ENCODE assay signal across 1 cellular context in the genomic region with DNA sequence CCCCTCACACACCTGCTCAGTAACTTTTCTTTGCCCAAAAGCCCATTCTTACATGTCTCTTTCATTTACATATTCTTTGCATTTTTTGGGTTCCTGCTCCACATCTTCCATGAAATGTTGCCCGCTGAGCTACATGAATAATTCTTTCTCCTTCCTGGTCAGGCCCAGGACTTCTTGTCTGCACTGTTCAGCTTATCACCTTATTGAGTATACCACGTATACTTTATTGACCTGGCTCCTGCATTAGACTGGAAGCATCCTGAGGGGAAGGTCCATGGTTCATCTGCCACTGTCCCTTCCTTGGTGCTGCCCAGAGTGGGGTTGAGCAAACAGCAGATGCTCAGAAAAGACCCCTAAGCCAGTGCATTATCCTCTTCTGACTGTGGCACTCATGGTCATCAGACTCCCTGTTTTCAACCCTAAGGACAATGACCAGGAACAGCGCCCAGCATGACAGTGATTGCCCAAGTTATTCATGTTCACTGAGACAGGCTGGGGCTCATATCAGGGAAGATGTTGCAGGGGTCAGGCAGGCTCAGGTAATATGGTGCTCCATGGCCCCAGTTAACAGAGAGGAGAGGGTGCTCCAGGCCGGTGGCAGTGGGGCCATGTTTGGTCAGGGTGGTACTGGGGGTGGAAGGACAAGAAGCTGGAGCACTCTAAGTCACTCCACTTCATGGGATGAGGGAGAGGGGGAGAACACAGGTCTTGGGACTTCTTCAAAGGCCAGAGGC.
TF ChIP-seq lines count a peak whose summit lies in the region.

No MANE protein-coding gene starts in this region.

TF ChIP-seq in HepG2, 621 proteins besides CTCF, POLR2A, EP300 and RAD21 (continued from another document and continues in another):
- TF ChIP-seq, protein P1, sequence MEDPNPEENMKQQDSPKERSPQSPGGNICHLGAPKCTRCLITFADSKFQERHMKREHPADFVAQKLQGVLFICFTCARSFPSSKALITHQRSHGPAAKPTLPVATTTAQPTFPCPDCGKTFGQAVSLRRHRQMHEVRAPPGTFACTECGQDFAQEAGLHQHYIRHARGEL (CRISPR knock-in tag; IDR thresholded peaks at IDR 0.05): no peak
- TF ChIP-seq ZFP1 (CRISPR knock-in tag; IDR thresholded peaks at IDR 0.05): no peak
- no peak for TF ChIP-seq PHF5A (CRISPR knock-in tag; IDR thresholded peaks at IDR 0.05; ENCODE audit: low read depth, unreplicated experiment)
- TF ChIP-seq DNMT1 (CRISPR knock-in tag; IDR thresholded peaks at IDR 0.05): 0 out of 2 replicates have a peak, but pooled peaks have one; percentile 19
- TF ChIP-seq TCF7 (IDR thresholded peaks at IDR 0.05; ENCODE audit: low read depth): no peak
- peak; percentile 24 for TF ChIP-seq ZEB1 (IDR thresholded peaks at IDR 0.05; ENCODE audit: insufficient replicate concordance, low read depth)
- TF ChIP-seq, protein P2, sequence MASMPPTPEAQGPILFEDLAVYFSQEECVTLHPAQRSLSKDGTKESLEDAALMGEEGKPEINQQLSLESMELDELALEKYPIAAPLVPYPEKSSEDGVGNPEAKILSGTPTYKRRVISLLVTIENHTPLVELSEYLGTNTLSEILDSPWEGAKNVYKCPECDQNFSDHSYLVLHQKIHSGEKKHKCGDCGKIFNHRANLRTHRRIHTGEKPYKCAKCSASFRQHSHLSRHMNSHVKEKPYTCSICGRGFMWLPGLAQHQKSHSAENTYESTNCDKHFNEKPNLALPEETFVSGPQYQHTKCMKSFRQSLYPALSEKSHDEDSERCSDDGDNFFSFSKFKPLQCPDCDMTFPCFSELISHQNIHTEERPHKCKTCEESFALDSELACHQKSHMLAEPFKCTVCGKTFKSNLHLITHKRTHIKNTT (CRISPR knock-in tag; IDR thresholded peaks at IDR 0.05): no peak
- TF ChIP-seq SP140L (CRISPR knock-in tag; IDR thresholded peaks at IDR 0.05; ENCODE audit: borderline replicate concordance): no peak
- no peak for TF ChIP-seq ELF3 (CRISPR knock-in tag; IDR thresholded peaks at IDR 0.05)
- TF ChIP-seq, protein P3, sequence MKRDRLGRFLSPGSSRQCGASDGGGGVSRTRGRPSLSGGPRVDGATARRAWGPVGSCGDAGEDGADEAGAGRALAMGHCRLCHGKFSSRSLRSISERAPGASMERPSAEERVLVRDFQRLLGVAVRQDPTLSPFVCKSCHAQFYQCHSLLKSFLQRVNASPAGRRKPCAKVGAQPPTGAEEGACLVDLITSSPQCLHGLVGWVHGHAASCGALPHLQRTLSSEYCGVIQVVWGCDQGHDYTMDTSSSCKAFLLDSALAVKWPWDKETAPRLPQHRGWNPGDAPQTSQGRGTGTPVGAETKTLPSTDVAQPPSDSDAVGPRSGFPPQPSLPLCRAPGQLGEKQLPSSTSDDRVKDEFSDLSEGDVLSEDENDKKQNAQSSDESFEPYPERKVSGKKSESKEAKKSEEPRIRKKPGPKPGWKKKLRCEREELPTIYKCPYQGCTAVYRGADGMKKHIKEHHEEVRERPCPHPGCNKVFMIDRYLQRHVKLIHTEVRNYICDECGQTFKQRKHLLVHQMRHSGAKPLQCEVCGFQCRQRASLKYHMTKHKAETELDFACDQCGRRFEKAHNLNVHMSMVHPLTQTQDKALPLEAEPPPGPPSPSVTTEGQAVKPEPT (CRISPR knock-in tag; IDR thresholded peaks at IDR 0.05; ENCODE audit: low read depth): no peak
- TF ChIP-seq, protein P4, sequence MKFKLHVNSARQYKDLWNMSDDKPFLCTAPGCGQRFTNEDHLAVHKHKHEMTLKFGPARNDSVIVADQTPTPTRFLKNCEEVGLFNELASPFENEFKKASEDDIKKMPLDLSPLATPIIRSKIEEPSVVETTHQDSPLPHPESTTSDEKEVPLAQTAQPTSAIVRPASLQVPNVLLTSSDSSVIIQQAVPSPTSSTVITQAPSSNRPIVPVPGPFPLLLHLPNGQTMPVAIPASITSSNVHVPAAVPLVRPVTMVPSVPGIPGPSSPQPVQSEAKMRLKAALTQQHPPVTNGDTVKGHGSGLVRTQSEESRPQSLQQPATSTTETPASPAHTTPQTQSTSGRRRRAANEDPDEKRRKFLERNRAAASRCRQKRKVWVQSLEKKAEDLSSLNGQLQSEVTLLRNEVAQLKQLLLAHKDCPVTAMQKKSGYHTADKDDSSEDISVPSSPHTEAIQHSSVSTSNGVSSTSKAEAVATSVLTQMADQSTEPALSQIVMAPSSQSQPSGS (CRISPR knock-in tag; IDR thresholded peaks at IDR 0.05): 0 out of 2 replicates have a peak, but pooled peaks have one; percentile 14
- TF ChIP-seq, protein P5, sequence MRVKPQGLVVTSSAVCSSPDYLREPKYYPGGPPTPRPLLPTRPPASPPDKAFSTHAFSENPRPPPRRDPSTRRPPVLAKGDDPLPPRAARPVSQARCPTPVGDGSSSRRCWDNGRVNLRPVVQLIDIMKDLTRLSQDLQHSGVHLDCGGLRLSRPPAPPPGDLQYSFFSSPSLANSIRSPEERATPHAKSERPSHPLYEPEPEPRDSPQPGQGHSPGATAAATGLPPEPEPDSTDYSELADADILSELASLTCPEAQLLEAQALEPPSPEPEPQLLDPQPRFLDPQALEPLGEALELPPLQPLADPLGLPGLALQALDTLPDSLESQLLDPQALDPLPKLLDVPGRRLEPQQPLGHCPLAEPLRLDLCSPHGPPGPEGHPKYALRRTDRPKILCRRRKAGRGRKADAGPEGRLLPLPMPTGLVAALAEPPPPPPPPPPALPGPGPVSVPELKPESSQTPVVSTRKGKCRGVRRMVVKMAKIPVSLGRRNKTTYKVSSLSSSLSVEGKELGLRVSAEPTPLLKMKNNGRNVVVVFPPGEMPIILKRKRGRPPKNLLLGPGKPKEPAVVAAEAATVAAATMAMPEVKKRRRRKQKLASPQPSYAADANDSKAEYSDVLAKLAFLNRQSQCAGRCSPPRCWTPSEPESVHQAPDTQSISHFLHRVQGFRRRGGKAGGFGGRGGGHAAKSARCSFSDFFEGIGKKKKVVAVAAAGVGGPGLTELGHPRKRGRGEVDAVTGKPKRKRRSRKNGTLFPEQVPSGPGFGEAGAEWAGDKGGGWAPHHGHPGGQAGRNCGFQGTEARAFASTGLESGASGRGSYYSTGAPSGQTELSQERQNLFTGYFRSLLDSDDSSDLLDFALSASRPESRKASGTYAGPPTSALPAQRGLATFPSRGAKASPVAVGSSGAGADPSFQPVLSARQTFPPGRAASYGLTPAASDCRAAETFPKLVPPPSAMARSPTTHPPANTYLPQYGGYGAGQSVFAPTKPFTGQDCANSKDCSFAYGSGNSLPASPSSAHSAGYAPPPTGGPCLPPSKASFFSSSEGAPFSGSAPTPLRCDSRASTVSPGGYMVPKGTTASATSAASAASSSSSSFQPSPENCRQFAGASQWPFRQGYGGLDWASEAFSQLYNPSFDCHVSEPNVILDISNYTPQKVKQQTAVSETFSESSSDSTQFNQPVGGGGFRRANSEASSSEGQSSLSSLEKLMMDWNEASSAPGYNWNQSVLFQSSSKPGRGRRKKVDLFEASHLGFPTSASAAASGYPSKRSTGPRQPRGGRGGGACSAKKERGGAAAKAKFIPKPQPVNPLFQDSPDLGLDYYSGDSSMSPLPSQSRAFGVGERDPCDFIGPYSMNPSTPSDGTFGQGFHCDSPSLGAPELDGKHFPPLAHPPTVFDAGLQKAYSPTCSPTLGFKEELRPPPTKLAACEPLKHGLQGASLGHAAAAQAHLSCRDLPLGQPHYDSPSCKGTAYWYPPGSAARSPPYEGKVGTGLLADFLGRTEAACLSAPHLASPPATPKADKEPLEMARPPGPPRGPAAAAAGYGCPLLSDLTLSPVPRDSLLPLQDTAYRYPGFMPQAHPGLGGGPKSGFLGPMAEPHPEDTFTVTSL (CRISPR knock-in tag; IDR thresholded peaks at IDR 0.05; ENCODE audit: borderline replicate concordance): no peak
- TF ChIP-seq HES4 (CRISPR knock-in tag; IDR thresholded peaks at IDR 0.05; ENCODE audit: borderline replicate concordance): no peak
- TF ChIP-seq, protein P6, sequence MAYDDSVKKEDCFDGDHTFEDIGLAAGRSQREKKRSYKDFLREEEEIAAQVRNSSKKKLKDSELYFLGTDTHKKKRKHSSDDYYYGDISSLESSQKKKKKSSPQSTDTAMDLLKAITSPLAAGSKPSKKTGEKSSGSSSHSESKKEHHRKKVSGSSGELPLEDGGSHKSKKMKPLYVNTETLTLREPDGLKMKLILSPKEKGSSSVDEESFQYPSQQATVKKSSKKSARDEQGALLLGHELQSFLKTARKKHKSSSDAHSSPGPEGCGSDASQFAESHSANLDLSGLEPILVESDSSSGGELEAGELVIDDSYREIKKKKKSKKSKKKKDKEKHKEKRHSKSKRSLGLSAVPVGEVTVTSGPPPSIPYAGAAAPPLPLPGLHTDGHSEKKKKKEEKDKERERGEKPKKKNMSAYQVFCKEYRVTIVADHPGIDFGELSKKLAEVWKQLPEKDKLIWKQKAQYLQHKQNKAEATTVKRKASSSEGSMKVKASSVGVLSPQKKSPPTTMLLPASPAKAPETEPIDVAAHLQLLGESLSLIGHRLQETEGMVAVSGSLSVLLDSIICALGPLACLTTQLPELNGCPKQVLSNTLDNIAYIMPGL (CRISPR knock-in tag; IDR thresholded peaks at IDR 0.05; ENCODE audit: borderline replicate concordance in 1 of 2, low read depth in 1 of 2): no peak
- TF ChIP-seq, protein P7, sequence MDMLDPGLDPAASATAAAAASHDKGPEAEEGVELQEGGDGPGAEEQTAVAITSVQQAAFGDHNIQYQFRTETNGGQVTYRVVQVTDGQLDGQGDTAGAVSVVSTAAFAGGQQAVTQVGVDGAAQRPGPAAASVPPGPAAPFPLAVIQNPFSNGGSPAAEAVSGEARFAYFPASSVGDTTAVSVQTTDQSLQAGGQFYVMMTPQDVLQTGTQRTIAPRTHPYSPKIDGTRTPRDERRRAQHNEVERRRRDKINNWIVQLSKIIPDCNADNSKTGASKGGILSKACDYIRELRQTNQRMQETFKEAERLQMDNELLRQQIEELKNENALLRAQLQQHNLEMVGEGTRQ (IDR thresholded peaks at IDR 0.05; ENCODE audit: low read depth, low read length): no peak
- TF ChIP-seq, protein P7 (CRISPR knock-in tag; IDR thresholded peaks at IDR 0.05; ENCODE audit: borderline replicate concordance): no peak; the same call in 1 of the 2 replicates
- TF ChIP-seq ZSCAN31 (CRISPR knock-in tag; IDR thresholded peaks at IDR 0.05; ENCODE audit: low read depth): peak; percentile 58
- TF ChIP-seq TSC22D2 (CRISPR knock-in tag; IDR thresholded peaks at IDR 0.05; ENCODE audit: borderline replicate concordance): no peak
- no peak; the same call in 1 of the 2 replicates for TF ChIP-seq ZNF777 (CRISPR knock-in tag; IDR thresholded peaks at IDR 0.05)
- no peak; the same call in 1 of the 2 replicates for TF ChIP-seq NFYC (CRISPR knock-in tag; IDR thresholded peaks at IDR 0.05)
- TF ChIP-seq PCBP1 (IDR thresholded peaks at IDR 0.05; ENCODE audit: borderline replicate concordance, low read depth, low read length): no peak
- TF ChIP-seq SMARCE1 (IDR thresholded peaks at IDR 0.05; ENCODE audit: borderline replicate concordance): no peak
- TF ChIP-seq ARID2 (CRISPR knock-in tag; IDR thresholded peaks at IDR 0.05; ENCODE audit: borderline replicate concordance): no peak; the same call in 1 of the 2 replicates
- no peak for TF ChIP-seq NONO (IDR thresholded peaks at IDR 0.05)
- TF ChIP-seq NONO (CRISPR knock-in tag; conservative IDR thresholded peaks at IDR 0.05): no peak
- TF ChIP-seq KDM1A (CRISPR knock-in tag; IDR thresholded peaks at IDR 0.05): no peak
- no peak for TF ChIP-seq TBP (CRISPR knock-in tag; IDR thresholded peaks at IDR 0.05)
- no peak for TF ChIP-seq MYC (CRISPR knock-in tag; IDR thresholded peaks at IDR 0.05; ENCODE audit: borderline replicate concordance)
- 0 out of 2 replicates have a peak, but pooled peaks have one; percentile 28 for TF ChIP-seq REPIN1 (CRISPR knock-in tag; IDR thresholded peaks at IDR 0.05; ENCODE audit: borderline replicate concordance, low read depth)
- TF ChIP-seq, protein P8, sequence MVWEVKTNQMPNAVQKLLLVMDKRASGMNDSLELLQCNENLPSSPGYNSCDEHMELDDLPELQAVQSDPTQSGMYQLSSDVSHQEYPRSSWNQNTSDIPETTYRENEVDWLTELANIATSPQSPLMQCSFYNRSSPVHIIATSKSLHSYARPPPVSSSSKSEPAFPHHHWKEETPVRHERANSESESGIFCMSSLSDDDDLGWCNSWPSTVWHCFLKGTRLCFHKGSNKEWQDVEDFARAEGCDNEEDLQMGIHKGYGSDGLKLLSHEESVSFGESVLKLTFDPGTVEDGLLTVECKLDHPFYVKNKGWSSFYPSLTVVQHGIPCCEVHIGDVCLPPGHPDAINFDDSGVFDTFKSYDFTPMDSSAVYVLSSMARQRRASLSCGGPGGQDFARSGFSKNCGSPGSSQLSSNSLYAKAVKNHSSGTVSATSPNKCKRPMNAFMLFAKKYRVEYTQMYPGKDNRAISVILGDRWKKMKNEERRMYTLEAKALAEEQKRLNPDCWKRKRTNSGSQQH (CRISPR knock-in tag; IDR thresholded peaks at IDR 0.05; ENCODE audit: low read depth): 0 out of 2 replicates have a peak, but pooled peaks have one; percentile 41
- TF ChIP-seq ZNF234 (CRISPR knock-in tag; conservative IDR thresholded peaks at IDR 0.05): no peak
- TF ChIP-seq, protein P9, sequence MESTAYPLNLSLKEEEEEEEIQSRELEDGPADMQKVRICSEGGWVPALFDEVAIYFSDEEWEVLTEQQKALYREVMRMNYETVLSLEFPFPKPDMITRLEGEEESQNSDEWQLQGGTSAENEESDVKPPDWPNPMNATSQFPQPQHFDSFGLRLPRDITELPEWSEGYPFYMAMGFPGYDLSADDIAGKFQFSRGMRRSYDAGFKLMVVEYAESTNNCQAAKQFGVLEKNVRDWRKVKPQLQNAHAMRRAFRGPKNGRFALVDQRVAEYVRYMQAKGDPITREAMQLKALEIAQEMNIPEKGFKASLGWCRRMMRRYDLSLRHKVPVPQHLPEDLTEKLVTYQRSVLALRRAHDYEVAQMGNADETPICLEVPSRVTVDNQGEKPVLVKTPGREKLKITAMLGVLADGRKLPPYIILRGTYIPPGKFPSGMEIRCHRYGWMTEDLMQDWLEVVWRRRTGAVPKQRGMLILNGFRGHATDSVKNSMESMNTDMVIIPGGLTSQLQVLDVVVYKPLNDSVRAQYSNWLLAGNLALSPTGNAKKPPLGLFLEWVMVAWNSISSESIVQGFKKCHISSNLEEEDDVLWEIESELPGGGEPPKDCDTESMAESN (CRISPR knock-in tag; conservative IDR thresholded peaks at IDR 0.05): peak; percentile 97; the same call in 1 of the 2 replicates
- no peak for TF ChIP-seq MXI1 (IDR thresholded peaks at IDR 0.05; ENCODE audit: borderline replicate concordance, low read depth, low read length)
- TF ChIP-seq ZNF572 (CRISPR knock-in tag; IDR thresholded peaks at IDR 0.05): peak; percentile 68; the same call in 1 of the 2 replicates
- TF ChIP-seq NCOR1 (IDR thresholded peaks at IDR 0.05; ENCODE audit: borderline replicate concordance, low read length): 0 out of 2 replicates have a peak, but pooled peaks have one; percentile 47
- TF ChIP-seq POLR2G (IDR thresholded peaks at IDR 0.05; ENCODE audit: low read depth, low read length): peak; percentile 75
